Comparison of ENCODE assay signal across 17 cellular contexts in genomic region chr2:234438322-234438977, GRCh38. TPM values are rescaled to one million over a fixed set of nuclear protein-coding genes. Genes with fewer than 3 reads are reported as not detected.
A peak's percentile ranks its signal among the peaks of the same experiment; 100 is the strongest.
DNase-seq lines count a peak whose midpoint lies in the region; ATAC-seq and TF ChIP-seq lines count a peak whose summit lies in the region.
"Had no signal": no experiment of that assay in that cellular context is flagged by ENCODE, and none has a peak within 500 bp of the region (broad histone marks: within the 10 kb centered on the region; RNA-seq: fewer than 3 reads in every experiment).

No MANE protein-coding gene starts in this region.

- peak overlapping the region; percentile 6; the same call in 1 of the 2 replicates for H3K4me2 ChIP-seq in DND-41 (ENCODE audit: insufficient read depth, low read length)

- H3K79me2 ChIP-seq in DND-41 (ENCODE audit: insufficient read depth, low read length) = no peaks in the 10 kb centered on the region

- ATAC-seq in DND-41 (ENCODE audit: insufficient read depth, low read depth) = no peak
- ATAC-seq in natural killer cell treated with Interleukin-12 subunit alpha and Interleukin-12 subunit beta and Interleukin-15 and Interleukin-18, amount 100 ng/mL, for 72 hours = no peak
- ATAC-seq: activated T-helper 17 cell treated with anti-CD3 and anti-CD28 coated beads, Interleukin-2, amount 50 U/mL, for 72 hours; left lobe of liver had no signal

- H3K9ac ChIP-seq in DND-41 (ENCODE audit: low read depth, low read length) = peak overlapping the region; percentile 23

- H3K4me3 Mint-ChIP-seq in T-helper 1 cell treated with Interleukin-12 subunit alpha and Interleukin-12 subunit beta and Interleukin-4 antibody, amounts not matched to agents 30 μg/mL and 1 μg/mL, for 36 hours = peak overlapping the region; percentile 64
- peak overlapping the region; percentile 51 for H3K4me3 Mint-ChIP-seq in activated naive CD8-positive, alpha-beta T cell
- no peak overlapping the region for H3K4me3 Mint-ChIP-seq in natural killer cell treated with Interleukin-12 subunit alpha and Interleukin-12 subunit beta and Interleukin-15 and Interleukin-18, amount 100 ng/mL, for 72 hours
- H3K4me3 Mint-ChIP-seq: activated T-helper 17 cell treated with anti-CD3 and anti-CD28 coated beads, Interleukin-2, amount 50 U/mL, for 72 hours had no signal

- peaks cover 28% of the 10 kb centered on the region for H3K36me3 Mint-ChIP-seq in T-helper 1 cell treated with Interleukin-12 subunit alpha and Interleukin-12 subunit beta and Interleukin-4 antibody, amounts not matched to agents 30 μg/mL and 1 μg/mL, for 36 hours (ENCODE audit: low read depth)
- no peaks in the 10 kb centered on the region for H3K36me3 Mint-ChIP-seq in activated naive CD8-positive, alpha-beta T cell
- H3K36me3 Mint-ChIP-seq in natural killer cell treated with Interleukin-12 subunit alpha and Interleukin-12 subunit beta and Interleukin-15 and Interleukin-18, amount 100 ng/mL, for 72 hours = no peaks in the 10 kb centered on the region

- no peaks in the 10 kb centered on the region for H4K20me1 ChIP-seq in DND-41 (ENCODE audit: insufficient read depth, low read length)

- no peak overlapping the region; a peak in 1 of 4 replicates for H3K4me3 ChIP-seq in DND-41 (ENCODE audit: low read depth in 1 of 2, low read length in 2 of 2)
- H3K4me3 ChIP-seq: tibial nerve had no signal

- H3K4me1 Mint-ChIP-seq in T-helper 1 cell treated with Interleukin-12 subunit alpha and Interleukin-12 subunit beta and Interleukin-4 antibody, amounts not matched to agents 30 μg/mL and 1 μg/mL, for 36 hours (ENCODE audit: low read depth) = peaks cover 70% of the 10 kb centered on the region
- H3K4me1 Mint-ChIP-seq in activated naive CD8-positive, alpha-beta T cell (ENCODE audit: low read depth) = peaks cover 84% of the 10 kb centered on the region
- H3K4me1 Mint-ChIP-seq in natural killer cell treated with Interleukin-12 subunit alpha and Interleukin-12 subunit beta and Interleukin-15 and Interleukin-18, amount 100 ng/mL, for 72 hours (ENCODE audit: low read depth in 2 of 2) = peaks cover 24 to 50% of the 10 kb centered on the region in 2 donors

- no peaks in the 10 kb centered on the region for H3K27me3 Mint-ChIP-seq in T-helper 1 cell treated with Interleukin-12 subunit alpha and Interleukin-12 subunit beta and Interleukin-4 antibody, amounts not matched to agents 30 μg/mL and 1 μg/mL, for 36 hours (ENCODE audit: low read depth)
- no peaks in the 10 kb centered on the region for H3K27me3 Mint-ChIP-seq in activated naive CD8-positive, alpha-beta T cell
- no peaks in the 10 kb centered on the region for H3K27me3 Mint-ChIP-seq in natural killer cell treated with Interleukin-12 subunit alpha and Interleukin-12 subunit beta and Interleukin-15 and Interleukin-18, amount 100 ng/mL, for 72 hours
- H3K27me3 Mint-ChIP-seq: activated T-helper 17 cell treated with anti-CD3 and anti-CD28 coated beads, Interleukin-2, amount 50 U/mL, for 72 hours had no signal

- TF ChIP-seq CTCF in DND-41 (IDR thresholded peaks at IDR 0.05; ENCODE audit: borderline replicate concordance, extremely low read depth, low read length, poor library complexity, severe bottlenecking) = no peak

- DNase-seq in T-helper 1 cell = no peak
- DNase-seq in DND-41 = no peak
- no peak for DNase-seq in natural killer cell treated with Interleukin-12 subunit alpha and Interleukin-12 subunit beta and Interleukin-15 and Interleukin-18, amount 100 ng/mL, for 72 hours (ENCODE audit: low spot score)
- no peak for DNase-seq in kidney glomerular epithelial cell (lab: John Stamatoyannopoulos, UW)
- no peak for DNase-seq in H4 (ENCODE audit: low spot score)
- DNase-seq in foreskin melanocyte = no peak
- DNase-seq: ACHN; effector CD4-positive, alpha-beta T cell; GDM1; KG1; retina had no signal

- peaks cover 57% of the 10 kb centered on the region for H3K4me1 ChIP-seq in DND-41 (ENCODE audit: insufficient read depth, low read length)

- no peaks in the 10 kb centered on the region for H3K36me3 ChIP-seq in DND-41 (ENCODE audit: insufficient read depth, low read length)
- H3K36me3 ChIP-seq: tibial nerve had no signal

- H3K9me3 ChIP-seq in DND-41 (ENCODE audit: insufficient read depth, low read length, severe bottlenecking) = no peaks in the 10 kb centered on the region
- H3K9me3 ChIP-seq: tibial nerve had no signal

- H2AFZ ChIP-seq in DND-41 (ENCODE audit: low read depth, low read length) = no peak overlapping the region; the same call in 1 of the 2 replicates

- H3K9me3 Mint-ChIP-seq in T-helper 1 cell treated with Interleukin-12 subunit alpha and Interleukin-12 subunit beta and Interleukin-4 antibody, amounts not matched to agents 30 μg/mL and 1 μg/mL, for 36 hours = no peaks in the 10 kb centered on the region
- no peaks in the 10 kb centered on the region for H3K9me3 Mint-ChIP-seq in activated naive CD8-positive, alpha-beta T cell (ENCODE audit: low read depth)
- H3K9me3 Mint-ChIP-seq in natural killer cell treated with Interleukin-12 subunit alpha and Interleukin-12 subunit beta and Interleukin-15 and Interleukin-18, amount 100 ng/mL, for 72 hours = peaks cover 3% of the 10 kb centered on the region
- H3K9me3 Mint-ChIP-seq: activated T-helper 17 cell treated with anti-CD3 and anti-CD28 coated beads, Interleukin-2, amount 50 U/mL, for 72 hours had no signal

- no peaks in the 10 kb centered on the region for H3K27me3 ChIP-seq in DND-41 (ENCODE audit: insufficient read depth, low read length, poor library complexity)
- H3K27me3 ChIP-seq: tibial nerve had no signal

- peak overlapping the region; percentile 83 for H3K27ac Mint-ChIP-seq in T-helper 1 cell treated with Interleukin-12 subunit alpha and Interleukin-12 subunit beta and Interleukin-4 antibody, amounts not matched to agents 30 μg/mL and 1 μg/mL, for 36 hours
- peak overlapping the region; percentile 76 for H3K27ac Mint-ChIP-seq in activated naive CD8-positive, alpha-beta T cell
- peak overlapping the region; percentile 31 to 73 for H3K27ac Mint-ChIP-seq in natural killer cell treated with Interleukin-12 subunit alpha and Interleukin-12 subunit beta and Interleukin-15 and Interleukin-18, amount 100 ng/mL, for 72 hours
- H3K27ac Mint-ChIP-seq: activated T-helper 17 cell treated with anti-CD3 and anti-CD28 coated beads, Interleukin-2, amount 50 U/mL, for 72 hours had no signal

- peak overlapping the region; percentile 83 for H3K27ac ChIP-seq in DND-41 (ENCODE audit: low read length)
- H3K27ac ChIP-seq: HL-60, tibial nerve had no signal

RNA-seq across cellular contexts. Expression of gene ARL4C, which starts 58.4 kb away (rescaled TPM):
- total RNA-seq in natural killer cell treated with Interleukin-12 subunit alpha and Interleukin-12 subunit beta and Interleukin-15 and Interleukin-18, amount 100 ng/mL, for 72 hours = 100 to 1,000 TPM in 1 of 2 donors, 10 to 100 TPM in 1; 99.5 to 136 TPM
- total RNA-seq in H4 (2014; rRNA removed; shearing (Covaris generic)) = 6.7 and 7.0 TPM in 2 replicates

Comparison
In these comparisons a context has a peak if more than half of its experiments do, and no peak if none do; other contexts are left out.
1. RNA of gene ARL4C, which starts 58.4 kb away (total RNA-seq): 99.5 to 136 TPM in natural killer cell treated with Interleukin-12 subunit alpha and Interleukin-12 subunit beta and Interleukin-15 and Interleukin-18, amount 100 ng/mL, for 72 hours; 6.7 to 7.0 TPM in H4; every median in the first group is over 10 times any median in the second.
2. Peak in every context shown above with its lines, with median percentiles within 50 percentile points of each other: H3K27ac Mint-ChIP-seq.